In the genomic region with DNA sequence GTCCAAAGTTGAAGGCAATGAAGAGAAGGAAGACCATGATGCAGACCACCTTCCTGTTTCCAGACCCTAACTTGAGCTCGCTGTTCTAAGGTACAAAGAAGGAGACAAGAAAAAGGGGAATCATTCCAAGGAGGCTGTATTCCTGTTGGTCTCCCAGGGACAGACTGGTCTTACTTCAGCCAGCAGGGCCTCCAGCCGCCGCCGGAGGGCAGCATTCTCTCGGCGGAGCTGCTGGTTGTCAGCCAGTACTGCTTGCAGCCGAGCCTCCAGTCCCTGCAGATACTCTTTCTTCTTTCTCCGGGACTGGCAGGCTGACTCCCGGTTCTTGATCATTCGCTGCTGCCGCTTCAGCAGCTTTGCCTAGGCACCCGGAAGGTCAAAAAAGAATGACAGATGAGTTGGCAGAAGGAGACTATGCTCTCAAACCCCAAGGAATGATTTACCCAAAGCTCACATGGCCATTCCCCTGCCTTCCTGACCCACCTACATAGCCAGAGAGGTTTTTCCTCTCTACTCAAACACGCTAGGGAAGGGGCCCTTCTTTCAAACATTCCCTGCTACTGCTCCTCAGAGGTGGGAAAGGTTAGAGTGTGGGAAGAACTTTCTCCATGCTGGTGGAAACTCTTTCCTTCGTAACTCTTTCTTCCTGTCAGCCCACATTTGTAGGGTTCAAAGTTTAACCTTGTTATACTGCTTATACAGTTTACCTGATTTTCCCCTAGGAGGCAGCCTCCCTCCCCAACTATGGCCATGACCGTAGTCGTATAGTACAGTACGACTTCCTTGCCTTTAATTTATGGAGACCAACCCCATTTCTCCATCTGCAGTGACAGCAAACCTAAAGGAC, we compare ENCODE assay signal across 8 cellular contexts. TPM values are rescaled to one million over a fixed set of nuclear protein-coding genes. Genes with fewer than 3 reads are reported as not detected.
A peak's percentile ranks its signal among the peaks of the same experiment; 100 is the strongest.
DNase-seq lines count a peak whose midpoint lies in the region; ATAC-seq, FAIRE-seq and TF ChIP-seq lines count a peak whose summit lies in the region.

No MANE protein-coding gene starts in this region.

- intact Hi-C loops in colonic mucosa (cut with DNase I) = loop anchor here (5.0 kb wide), 2 partner anchors 38 to 123 kb away; no protein-coding TSS in a partner anchor
- intact Hi-C loops in HepG2 (cut with micrococcal nuclease; ENCODE audit: unreplicated experiment) = loop anchor here (1.0 to 5.0 kb wide), 4 partner anchors 32 to 78 kb away; partner anchors contain the start of genes AGPAT1 and PPT2

- DNase-seq in AG20443 (ENCODE audit: low spot score) = peak; percentile 86
- DNase-seq in HEK293T (ENCODE audit: extremely low spot score) = peak; percentile 87
- DNase-seq in NCI-H748 (lab: John Stamatoyannopoulos, UW; ENCODE audit: unreplicated experiment) = peak; percentile 79
- peak; percentile 37 to 51 for DNase-seq in activated CD4-positive, alpha-beta T cell treated with anti-CD3 and anti-CD28 coated beads, Interleukin-2, amount 50 U/mL, for 24 hours (ENCODE audit: low read depth in 1 of 2, low spot score in 1 of 2)
- peak; percentile 88 for DNase-seq in colonic mucosa
- peak; percentile 84 for DNase-seq in HepG2 (ENCODE audit: low spot score)
- peak; percentile 66 for DNase-seq in stimulated activated CD4-positive, alpha-beta T cell treated with anti-CD3 and anti-CD28 coated beads, Interleukin-1b, Interleukin-23, amount 100 ng/mL, for 48 hours

- ATAC-seq in HepG2 (peak; percentile 93), HG02610 (IDR thresholded peaks at IDR 0.05; ENCODE audit: unreplicated experiment) (no peak)

- TF ChIP-seq EP300 in HepG2 (IDR thresholded peaks at IDR 0.05; ENCODE audit: low read depth in 2 of 2, low read length in 2 of 2) (no peak), HepG2 (CRISPR knock-in tag; IDR thresholded peaks at IDR 0.05; ENCODE audit: borderline replicate concordance) (peak; percentile 28; the same call in 1 of the 2 replicates)

- TF ChIP-seq RAD21 in HepG2 (CRISPR knock-in tag; IDR thresholded peaks at IDR 0.05) = peak; percentile 97

- H3K4me1 ChIP-seq in colonic mucosa = peaks cover 4% of the 10 kb centered on the region
- peaks cover 24% of the 10 kb centered on the region for H3K4me1 ChIP-seq in HepG2 (ENCODE audit: insufficient read depth, low read length)

- 7% methylated on average over 17 of the region's 17 CpGs for WGBS in HepG2 (ENCODE audit: low lambda C conversion rate)

- peak overlapping the region; percentile 68 for H2AFZ ChIP-seq in HepG2 (ENCODE audit: low read length)

- POLR2A ChIA-PET in HEK293T (lab: Yijun Ruan, JAX) (interaction anchor here (0.8 to 2.4 kb wide), 5 partner anchors 11 to 58 kb away, joined by 3 to 14 read pairs (median 3); partner anchors contain the start of genes AGPAT1 and FKBPL), HepG2 (lab: Yijun Ruan, JAX) (interaction anchor here (0.6 to 2.8 kb wide), 9 partner anchors 9 to 76 kb away, joined by 3 to 34 read pairs (median 4); partner anchors contain the start of genes AGPAT1, ATF6B, FKBPL and RNF5)

- no peaks in the 10 kb centered on the region for H3K79me2 ChIP-seq in HepG2 (ENCODE audit: insufficient read depth, low read length)

- H3K27ac ChIP-seq in colonic mucosa = peak overlapping the region; percentile 70
- H3K27ac ChIP-seq in HepG2 (ENCODE audit: extremely low read length, insufficient read depth, low read length) = peak overlapping the region; percentile 87

- no TSS peak for BruUV-seq in HepG2 (replicated peaks; lab: Mats Ljungman, UMichigan)

- peaks cover 12% of the 10 kb centered on the region for H3K36me3 ChIP-seq in colonic mucosa
- H3K36me3 ChIP-seq in HepG2 (replicated peaks in 1 of 2; ENCODE audit: control insufficient read depth in 1 of 2, insufficient read depth in 2 of 2, low read length in 2 of 2) = peaks cover 17 to 58% of the 10 kb centered on the region in 2 experiments

- peak overlapping the region; percentile 95 for H3K4me2 ChIP-seq in HepG2 (ENCODE audit: low read depth, low read length)

- no peak overlapping the region for H3K4me3 ChIP-seq in colonic mucosa
- peak overlapping the region; percentile 45 to 59 (median 56); a peak in 5 of 6 replicates for H3K4me3 ChIP-seq in HepG2 (replicated peaks in 1 of 3; ENCODE audit: insufficient read depth in 1 of 3, low read depth in 2 of 3, low read length in 3 of 3)

- TF ChIP-seq CTCF in colonic mucosa (IDR thresholded peaks at IDR 0.05) (peak; percentile 86), HepG2 (CRISPR knock-in tag; IDR thresholded peaks at IDR 0.05) (peak; percentile 95)

- peak in 1 of 2 experiments; percentile 63; a peak in 3 of 4 replicates for TF ChIP-seq POLR2A in HepG2 (IDR thresholded peaks at IDR 0.05; ENCODE audit: insufficient read depth in 1 of 2, low read depth in 2 of 2, low read length in 2 of 2)

- peak; percentile 92 for FAIRE-seq in HepG2 (lab: Jason Lieb, UNC)

- H4K20me1 ChIP-seq in HepG2 (ENCODE audit: insufficient read depth, low read length) = no peaks in the 10 kb centered on the region

- no peaks in the 10 kb centered on the region for H3K9me3 ChIP-seq in colonic mucosa
- H3K9me3 ChIP-seq in HepG2 (ENCODE audit: low read length) = no peaks in the 10 kb centered on the region

- in situ Hi-C loops in HepG2 (cut with HindIII; ENCODE audit: extremely low pct_ligation_motif_present, low pct_unique_long_range_greater_than_20kb) = loop anchor here (5.0 kb wide), 1 partner anchor 33 kb away; the partner anchor contains the start of genes PPT2 and PRRT1

- H3K27me3 ChIP-seq in colonic mucosa (no peaks in the 10 kb centered on the region), HepG2 (ENCODE audit: control insufficient read depth in 1 of 2, insufficient read depth in 2 of 2, low read length in 2 of 2) (no peaks in the 10 kb centered on the region)

- CTCF ChIA-PET in HEK293T (lab: Yijun Ruan, JAX) = interaction anchor here (0.6 to 2.8 kb wide), 11 partner anchors 9 to 302 kb away, joined by 3 to 14 read pairs (median 4); partner anchors contain the start of genes ATF6B, FKBPL, GPSM3 and TNXB
- CTCF ChIA-PET in HepG2 (lab: Yijun Ruan, JAX; ENCODE audit: low intra/inter-chr PET ratio, low total read pairs) = interaction anchor here (1.2 to 3.2 kb wide), 7 partner anchors 35 to 136 kb away, joined by 3 to 97 read pairs (median 6); partner anchors contain the start of genes PPT2 and RNF5

- H3K9ac ChIP-seq in colonic mucosa (ENCODE audit: low read depth in 2 of 2, low read length in 2 of 2) (peak overlapping the region in 1 of 2 donors; percentile 66), HepG2 (ENCODE audit: insufficient read depth, low read depth, low read length) (peak overlapping the region; percentile 67)

RNA-seq across cellular contexts. Expression of gene ATF6B, which starts 9.0 kb away (rescaled TPM):
- total RNA-seq in colonic mucosa (100 to 1,000 TPM in 1 of 2 donors, 10 to 100 TPM in 1; 83.3 to 131 TPM), HepG2 (2016; rRNA removed; fragmentation: Illumina TruSeq; extraction: Trizol) (7.5 and 18.1 TPM in 2 replicates)
- total RNA-seq in HepG2 (2016; cell fraction: cytosol; rRNA removed; fragmentation: Illumina TruSeq; extraction: Trizol; ENCODE audit: low read depth) = 5.4 and 6.0 TPM in 2 replicates
- total RNA-seq in HepG2 (2016; cell fraction: insoluble cytoplasmic fraction; rRNA removed; fragmentation: Illumina TruSeq; extraction: Trizol) = 6.5 and 17.9 TPM in 2 replicates
- total RNA-seq in HepG2 (2016; cell fraction: membrane; rRNA removed; fragmentation: Illumina TruSeq; extraction: Trizol) = 4.1 and 4.3 TPM in 2 replicates
- 22.6 and 23.3 TPM in 2 replicates for total RNA-seq in HepG2 (2016; cell fraction: nucleus; rRNA removed; fragmentation: Illumina TruSeq; extraction: Trizol)
- polyA plus RNA-seq in HepG2 (2011; rRNA removed) = 44.0 and 45.8 TPM in 2 replicates
- 13.6 and 15.3 TPM in 2 replicates for polyA plus RNA-seq in HepG2 (2011; cell fraction: cytosol; rRNA removed)
- polyA plus RNA-seq in HepG2 (2011; cell fraction: nucleus; rRNA removed) = 155 and 167 TPM in 2 replicates
- 24.1 and 28.4 TPM in 2 replicates for polyA plus RNA-seq in HepG2 (2012)
- polyA plus RNA-seq in HepG2 (2016; cell fraction: cytosol; fragmentation: Illumina TruSeq; extraction: Trizol; ENCODE audit: low read depth) = 2.5 and 3.2 TPM in 2 replicates
- polyA plus RNA-seq in HepG2 (2016; cell fraction: insoluble cytoplasmic fraction; fragmentation: Illumina TruSeq; extraction: Trizol; ENCODE audit: low read depth) = 10.4 and 12.2 TPM in 2 replicates
- 3.3 and 4.5 TPM in 2 replicates for polyA plus RNA-seq in HepG2 (2016; cell fraction: membrane; fragmentation: Illumina TruSeq; extraction: Trizol; ENCODE audit: low read depth)
- 77.6 and 81.7 TPM in 2 replicates for polyA plus RNA-seq in HepG2 (2016; cell fraction: nucleus; fragmentation: Illumina TruSeq; extraction: Trizol; ENCODE audit: insufficient read depth, low read depth)
- 79.0 and 84.0 TPM in 2 replicates for polyA minus RNA-seq in HepG2 (2011; rRNA and poly(A)+ RNA removed; ENCODE audit: low replicate concordance)
- polyA minus RNA-seq in HepG2 (2011; cell fraction: cytosol; rRNA and poly(A)+ RNA removed) = 14.2 and 16.6 TPM in 2 replicates
- polyA minus RNA-seq in HepG2 (2011; cell fraction: nucleus; rRNA and poly(A)+ RNA removed) = 40.5 and 43.0 TPM in 2 replicates

RNA-seq across cellular contexts. Expression of gene TNXB, which starts 9.9 kb away (rescaled TPM):
- 10 to 100 TPM in 1 of 2 donors, 1 to 10 TPM in 1; 7.3 to 20.1 TPM for total RNA-seq in colonic mucosa
- 0.74 and 1.6 TPM in 2 replicates for total RNA-seq in HepG2 (2016; rRNA removed; fragmentation: Illumina TruSeq; extraction: Trizol)
- total RNA-seq in HepG2 (2016; cell fraction: cytosol; rRNA removed; fragmentation: Illumina TruSeq; extraction: Trizol; ENCODE audit: low read depth) = 0.20 and 0.35 TPM in 2 replicates
- total RNA-seq in HepG2 (2016; cell fraction: insoluble cytoplasmic fraction; rRNA removed; fragmentation: Illumina TruSeq; extraction: Trizol) = 0.86 and 1.5 TPM in 2 replicates
- 0.65 and 0.83 TPM in 2 replicates for total RNA-seq in HepG2 (2016; cell fraction: membrane; rRNA removed; fragmentation: Illumina TruSeq; extraction: Trizol)
- total RNA-seq in HepG2 (2016; cell fraction: nucleus; rRNA removed; fragmentation: Illumina TruSeq; extraction: Trizol) = 1.9 and 2.9 TPM in 2 replicates
- 2.7 and 2.9 TPM in 2 replicates for polyA plus RNA-seq in HepG2 (2011; rRNA removed)
- 1.8 and 3.0 TPM in 2 replicates for polyA plus RNA-seq in HepG2 (2011; cell fraction: cytosol; rRNA removed)
- polyA plus RNA-seq in HepG2 (2011; cell fraction: nucleus; rRNA removed) = 11.9 and 13.2 TPM in 2 replicates
- 2.9 and 4.4 TPM in 2 replicates for polyA plus RNA-seq in HepG2 (2012)
- 0.37 and 0.42 TPM in 2 replicates for polyA plus RNA-seq in HepG2 (2016; cell fraction: cytosol; fragmentation: Illumina TruSeq; extraction: Trizol; ENCODE audit: low read depth)
- 0.76 and 1.1 TPM in 2 replicates for polyA plus RNA-seq in HepG2 (2016; cell fraction: insoluble cytoplasmic fraction; fragmentation: Illumina TruSeq; extraction: Trizol; ENCODE audit: low read depth)
- 0.43 and 0.76 TPM in 2 replicates for polyA plus RNA-seq in HepG2 (2016; cell fraction: membrane; fragmentation: Illumina TruSeq; extraction: Trizol; ENCODE audit: low read depth)
- polyA plus RNA-seq in HepG2 (2016; cell fraction: nucleus; fragmentation: Illumina TruSeq; extraction: Trizol; ENCODE audit: insufficient read depth, low read depth) = 1.9 and 4.8 TPM in 2 replicates
- 1.8 and 5.9 TPM in 2 replicates for polyA minus RNA-seq in HepG2 (2011; rRNA and poly(A)+ RNA removed; ENCODE audit: low replicate concordance)
- 0.49 and 2.0 TPM in 2 replicates for polyA minus RNA-seq in HepG2 (2011; cell fraction: cytosol; rRNA and poly(A)+ RNA removed)
- 6.1 and 7.2 TPM in 2 replicates for polyA minus RNA-seq in HepG2 (2011; cell fraction: nucleus; rRNA and poly(A)+ RNA removed)

RNA-seq across cellular contexts. Expression of gene FKBPL, which starts 11.1 kb away (rescaled TPM):
- total RNA-seq in colonic mucosa (1 to 10 TPM; 5.2 to 8.1 TPM), HepG2 (2016; rRNA removed; fragmentation: Illumina TruSeq; extraction: Trizol) (10.0 and 11.0 TPM in 2 replicates)
- 3.2 and 3.3 TPM in 2 replicates for total RNA-seq in HepG2 (2016; cell fraction: cytosol; rRNA removed; fragmentation: Illumina TruSeq; extraction: Trizol; ENCODE audit: low read depth)
- 10.6 and 12.0 TPM in 2 replicates for total RNA-seq in HepG2 (2016; cell fraction: insoluble cytoplasmic fraction; rRNA removed; fragmentation: Illumina TruSeq; extraction: Trizol)
- 5.3 and 5.7 TPM in 2 replicates for total RNA-seq in HepG2 (2016; cell fraction: membrane; rRNA removed; fragmentation: Illumina TruSeq; extraction: Trizol)
- 3.6 and 4.7 TPM in 2 replicates for total RNA-seq in HepG2 (2016; cell fraction: nucleus; rRNA removed; fragmentation: Illumina TruSeq; extraction: Trizol)
- 2.9 and 3.0 TPM in 2 replicates for polyA plus RNA-seq in HepG2 (2011; rRNA removed)
- polyA plus RNA-seq in HepG2 (2011; cell fraction: cytosol; rRNA removed) = 3.5 and 3.9 TPM in 2 replicates
- 2.3 TPM in 2 replicates for polyA plus RNA-seq in HepG2 (2011; cell fraction: nucleus; rRNA removed)
- polyA plus RNA-seq in HepG2 (2012) = 2.4 and 3.6 TPM in 2 replicates
- 2.5 and 3.0 TPM in 2 replicates for polyA plus RNA-seq in HepG2 (2016; cell fraction: cytosol; fragmentation: Illumina TruSeq; extraction: Trizol; ENCODE audit: low read depth)
- 10.8 and 12.4 TPM in 2 replicates for polyA plus RNA-seq in HepG2 (2016; cell fraction: insoluble cytoplasmic fraction; fragmentation: Illumina TruSeq; extraction: Trizol; ENCODE audit: low read depth)
- polyA plus RNA-seq in HepG2 (2016; cell fraction: membrane; fragmentation: Illumina TruSeq; extraction: Trizol; ENCODE audit: low read depth) = 3.5 and 4.2 TPM in 2 replicates
- 7.2 and 7.7 TPM in 2 replicates for polyA plus RNA-seq in HepG2 (2016; cell fraction: nucleus; fragmentation: Illumina TruSeq; extraction: Trizol; ENCODE audit: insufficient read depth, low read depth)
- 3.3 and 9.3 TPM in 2 replicates for polyA minus RNA-seq in HepG2 (2011; rRNA and poly(A)+ RNA removed; ENCODE audit: low replicate concordance)
- 1.8 and 2.4 TPM in 2 replicates for polyA minus RNA-seq in HepG2 (2011; cell fraction: cytosol; rRNA and poly(A)+ RNA removed)
- 1.2 and 1.7 TPM in 2 replicates for polyA minus RNA-seq in HepG2 (2011; cell fraction: nucleus; rRNA and poly(A)+ RNA removed)

RNA-seq across cellular contexts. Expression of gene PRRT1, which starts 32.7 kb away (rescaled TPM):
- under 1 TPM; 0.72 to 0.90 TPM for total RNA-seq in colonic mucosa
- total RNA-seq in HepG2 (2016; rRNA removed; fragmentation: Illumina TruSeq; extraction: Trizol) = 0.11 and 0.64 TPM in 2 replicates
- not detected in 2 replicates for total RNA-seq in HepG2 (2016; cell fraction: cytosol; rRNA removed; fragmentation: Illumina TruSeq; extraction: Trizol; ENCODE audit: low read depth)
- total RNA-seq in HepG2 (2016; cell fraction: insoluble cytoplasmic fraction; rRNA removed; fragmentation: Illumina TruSeq; extraction: Trizol) = 0.41 TPM in 1 of 2 replicates, not detected in the other
- 0.40 and 0.55 TPM in 2 replicates for total RNA-seq in HepG2 (2016; cell fraction: membrane; rRNA removed; fragmentation: Illumina TruSeq; extraction: Trizol)
- total RNA-seq in HepG2 (2016; cell fraction: nucleus; rRNA removed; fragmentation: Illumina TruSeq; extraction: Trizol) = 0.63 and 1.3 TPM in 2 replicates
- polyA plus RNA-seq in HepG2 (2011; rRNA removed) = 1.4 TPM in 2 replicates
- polyA plus RNA-seq in HepG2 (2011; cell fraction: cytosol; rRNA removed) = 0.38 and 0.76 TPM in 2 replicates
- polyA plus RNA-seq in HepG2 (2011; cell fraction: nucleus; rRNA removed) = 13.0 TPM in 2 replicates
- 3.2 and 3.3 TPM in 2 replicates for polyA plus RNA-seq in HepG2 (2012)
- 0.88 and 0.94 TPM in 2 replicates for polyA plus RNA-seq in HepG2 (2016; cell fraction: cytosol; fragmentation: Illumina TruSeq; extraction: Trizol; ENCODE audit: low read depth)
- 1.6 and 2.0 TPM in 2 replicates for polyA plus RNA-seq in HepG2 (2016; cell fraction: insoluble cytoplasmic fraction; fragmentation: Illumina TruSeq; extraction: Trizol; ENCODE audit: low read depth)
- polyA plus RNA-seq in HepG2 (2016; cell fraction: membrane; fragmentation: Illumina TruSeq; extraction: Trizol; ENCODE audit: low read depth) = 2.4 TPM in 2 replicates
- polyA plus RNA-seq in HepG2 (2016; cell fraction: nucleus; fragmentation: Illumina TruSeq; extraction: Trizol; ENCODE audit: insufficient read depth, low read depth) = 10.1 and 13.9 TPM in 2 replicates
- 0.35 and 0.42 TPM in 2 replicates for polyA minus RNA-seq in HepG2 (2011; rRNA and poly(A)+ RNA removed; ENCODE audit: low replicate concordance)
- polyA minus RNA-seq in HepG2 (2011; cell fraction: cytosol; rRNA and poly(A)+ RNA removed) = 0.69 TPM in 1 of 2 replicates, not detected in the other
- 0.25 and 0.52 TPM in 2 replicates for polyA minus RNA-seq in HepG2 (2011; cell fraction: nucleus; rRNA and poly(A)+ RNA removed)

RNA-seq across cellular contexts. Expression of gene PPT2, which starts 34.9 kb away (rescaled TPM):
- total RNA-seq in colonic mucosa (10 to 100 TPM; 18.4 to 21.0 TPM), HepG2 (2016; rRNA removed; fragmentation: Illumina TruSeq; extraction: Trizol) (20.1 and 39.2 TPM in 2 replicates)
- 5.6 and 9.7 TPM in 2 replicates for total RNA-seq in HepG2 (2016; cell fraction: cytosol; rRNA removed; fragmentation: Illumina TruSeq; extraction: Trizol; ENCODE audit: low read depth)
- total RNA-seq in HepG2 (2016; cell fraction: insoluble cytoplasmic fraction; rRNA removed; fragmentation: Illumina TruSeq; extraction: Trizol) = 19.2 and 37.8 TPM in 2 replicates
- 16.4 and 20.0 TPM in 2 replicates for total RNA-seq in HepG2 (2016; cell fraction: membrane; rRNA removed; fragmentation: Illumina TruSeq; extraction: Trizol)
- total RNA-seq in HepG2 (2016; cell fraction: nucleus; rRNA removed; fragmentation: Illumina TruSeq; extraction: Trizol) = 35.4 and 44.6 TPM in 2 replicates
- polyA plus RNA-seq in HepG2 (2011; rRNA removed) = 61.8 and 79.3 TPM in 2 replicates
- polyA plus RNA-seq in HepG2 (2011; cell fraction: cytosol; rRNA removed) = 49.1 and 57.1 TPM in 2 replicates
- polyA plus RNA-seq in HepG2 (2011; cell fraction: nucleus; rRNA removed) = 64.9 and 74.8 TPM in 2 replicates
- polyA plus RNA-seq in HepG2 (2012) = 26.9 and 27.6 TPM in 2 replicates
- 6.6 and 9.2 TPM in 2 replicates for polyA plus RNA-seq in HepG2 (2016; cell fraction: cytosol; fragmentation: Illumina TruSeq; extraction: Trizol; ENCODE audit: low read depth)
- polyA plus RNA-seq in HepG2 (2016; cell fraction: insoluble cytoplasmic fraction; fragmentation: Illumina TruSeq; extraction: Trizol; ENCODE audit: low read depth) = 22.9 and 24.6 TPM in 2 replicates
- polyA plus RNA-seq in HepG2 (2016; cell fraction: membrane; fragmentation: Illumina TruSeq; extraction: Trizol; ENCODE audit: low read depth) = 13.8 and 16.0 TPM in 2 replicates
- polyA plus RNA-seq in HepG2 (2016; cell fraction: nucleus; fragmentation: Illumina TruSeq; extraction: Trizol; ENCODE audit: insufficient read depth, low read depth) = 77.3 and 84.1 TPM in 2 replicates
- polyA minus RNA-seq in HepG2 (2011; rRNA and poly(A)+ RNA removed; ENCODE audit: low replicate concordance) = 61.4 and 89.7 TPM in 2 replicates
- 17.0 and 18.1 TPM in 2 replicates for polyA minus RNA-seq in HepG2 (2011; cell fraction: cytosol; rRNA and poly(A)+ RNA removed)
- polyA minus RNA-seq in HepG2 (2011; cell fraction: nucleus; rRNA and poly(A)+ RNA removed) = 28.8 and 29.7 TPM in 2 replicates
